ENCODE assay signal across 9 cellular contexts in the genomic region with DNA sequence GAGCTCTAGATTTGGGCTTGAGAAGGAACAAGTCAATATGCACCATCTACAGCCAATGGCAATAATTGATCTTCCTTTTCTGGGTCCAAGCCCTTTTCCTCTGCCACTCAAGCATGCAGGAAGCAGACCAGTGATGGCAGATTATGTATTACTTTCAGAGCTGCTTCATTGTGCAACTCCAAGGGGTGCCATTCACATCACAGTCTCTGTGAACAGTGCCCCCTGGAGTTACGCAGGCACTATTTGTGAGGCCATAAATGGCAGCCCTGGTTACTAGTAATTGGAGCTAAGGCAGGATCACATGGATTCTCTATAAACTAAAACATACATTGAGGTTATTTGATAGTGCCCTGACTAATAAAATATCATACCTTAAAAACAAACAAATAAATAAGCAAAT.
DNase-seq lines count a peak whose midpoint lies in the region; ATAC-seq and TF ChIP-seq lines count a peak whose summit lies in the region.
"Had no signal": no experiment of that assay in that cellular context is flagged by ENCODE, and none has a peak within 500 bp of the region (broad histone marks: within the 10 kb centered on the region; RNA-seq: fewer than 3 reads in every experiment).

No MANE protein-coding gene starts in this region.

- POLR2A ChIA-PET in PC-9 (lab: Charles Lee; ENCODE audit: unreplicated experiment): interaction anchor here (0.6 kb wide), 1 partner anchor 320 kb away, joined by 10 read pairs; no protein-coding TSS in a partner anchor

- no peaks in the 10 kb centered on the region for H3K4me1 Mint-ChIP-seq in natural killer cell

- H3K27me3 Mint-ChIP-seq in natural killer cell (ENCODE audit: low read depth in 2 of 2): no peaks in the 10 kb centered on the region

- intact Hi-C loops in PC-9 (cut with micrococcal nuclease; ENCODE audit: unreplicated experiment) (no loop called here), natural killer cell (cut with micrococcal nuclease) (no loop called here)

- DNase-seq in PC-9: no peak
- DNase-seq in kidney epithelial cell (ENCODE audit: low read depth): no peak
- no peak for DNase-seq in natural killer cell
- no peak for DNase-seq in RKO (ENCODE audit: low spot score)
- no peak for DNase-seq in stimulated activated CD4-positive, alpha-beta T cell treated with anti-CD3 and anti-CD28 coated beads, Interleukin-4, amount 100 ng/mL, for 24 hours
- no peak for DNase-seq in stimulated activated CD4-positive, alpha-beta T cell treated with anti-CD3 and anti-CD28 coated beads, Interleukin-2, amount 100 ng/mL, for 48 hours
- DNase-seq: NCI-H446 treated with DMSO at 0.1 percent for 48 hours had no signal

- H3K27ac Mint-ChIP-seq in natural killer cell: no peak overlapping the region

- peaks cover 4 to 6% of the 10 kb centered on the region in 2 donors for H3K9me3 Mint-ChIP-seq in natural killer cell

- ATAC-seq in GM18909 (IDR thresholded peaks at IDR 0.05; ENCODE audit: poor library complexity, unreplicated experiment) (peak; percentile 91), HG02981 (IDR thresholded peaks at IDR 0.05; ENCODE audit: unreplicated experiment) (peak; percentile 90), natural killer cell (no peak)

- H3K9me2 ChIP-seq in PC-9 (ENCODE audit: insufficient read depth): no peaks in the 10 kb centered on the region

- H3K27me3 ChIP-seq in PC-9 (ENCODE audit: insufficient read depth, low read depth): no peaks in the 10 kb centered on the region
- no peaks in the 10 kb centered on the region for H3K27me3 ChIP-seq in kidney epithelial cell (ENCODE audit: control insufficient read depth, insufficient read depth, low read length)

- H3K4me3 Mint-ChIP-seq in natural killer cell: no peak overlapping the region

- H4K20me1 ChIP-seq in PC-9 (ENCODE audit: insufficient read depth): no peaks in the 10 kb centered on the region

- TF ChIP-seq CTCF in PC-9 (conservative IDR thresholded peaks at IDR 0.05) (peak; percentile 20; the same call in 1 of the 2 replicates), kidney epithelial cell (IDR thresholded peaks at IDR 0.05; ENCODE audit: insufficient read depth, low read length, poor library complexity, severe bottlenecking) (peak; percentile 26), natural killer cell (IDR thresholded peaks at IDR 0.05) (no peak)

- no peaks in the 10 kb centered on the region for H3F3A ChIP-seq in PC-9 (ENCODE audit: insufficient read depth, low read depth)

- BruUV-seq in PC-9 (replicated peaks; lab: Mats Ljungman, UMichigan): no TSS peak

- no peak overlapping the region for H3K4me3 ChIP-seq in PC-9
- H3K4me3 ChIP-seq in kidney epithelial cell (ENCODE audit: low read depth, low read length): no peak overlapping the region

- no peaks in the 10 kb centered on the region for H3K4me1 ChIP-seq in PC-9 (replicated peaks; ENCODE audit: insufficient read depth)

- no peak overlapping the region for H3K27ac ChIP-seq in PC-9

- CTCF ChIA-PET in PC-9 (lab: Charles Lee): no interaction called here

- H2AFZ ChIP-seq in PC-9: no peak overlapping the region

- no peaks in the 10 kb centered on the region for H3K9me3 ChIP-seq in PC-9 (ENCODE audit: insufficient read depth, low read depth)

- H3K79me2 ChIP-seq in PC-9 (ENCODE audit: low read depth): no peaks in the 10 kb centered on the region

- no peaks in the 10 kb centered on the region for H3K36me3 Mint-ChIP-seq in natural killer cell

- no peaks in the 10 kb centered on the region for H3K36me3 ChIP-seq in PC-9 (ENCODE audit: low read depth)
- no peaks in the 10 kb centered on the region for H3K36me3 ChIP-seq in kidney epithelial cell (ENCODE audit: control insufficient read depth, insufficient read depth, low read length)

- H3K4me2 ChIP-seq in PC-9: no peak overlapping the region

Comparison
In these comparisons a context has a peak if more than half of its experiments do, and no peak if none do; other contexts are left out.
1. ATAC-seq: peak in GM18909 (single experiment) and HG02981 (single experiment); none in natural killer cell (0 of 3).